14 cellular contexts compared by ENCODE assay signal in genomic region chr12:120762093-120762492, GRCh38. TPM values are rescaled to one million over a fixed set of nuclear protein-coding genes. Genes with fewer than 3 reads are reported as not detected.
DNase-seq lines count a peak whose midpoint lies in the region; ATAC-seq, FAIRE-seq and TF ChIP-seq lines count a peak whose summit lies in the region.
"Had no signal": no experiment of that assay in that cellular context is flagged by ENCODE, and none has a peak within 500 bp of the region (broad histone marks: within the 10 kb centered on the region; RNA-seq: fewer than 3 reads in every experiment).

No MANE protein-coding gene starts in this region.

- WGBS in mesodermal cell (ENCODE audit: insufficient coverage in 2 of 2), 2 experiments, result 93 to 100% methylated on average over 1 to 4 of the region's 6 CpGs

- H3K36me3 ChIP-seq in mesodermal cell (ENCODE audit: control insufficient read depth, insufficient read depth, low read length), result peaks cover 54% of the 10 kb centered on the region

- H3K27ac ChIP-seq in mesodermal cell (ENCODE audit: low read depth, low read length, severe bottlenecking), result peak overlapping the region; percentile 68
- H3K27ac ChIP-seq in substantia nigra (ENCODE audit: low read depth, low read length, poor library complexity, severe bottlenecking), result peak overlapping the region; percentile 11

- no peak for TF ChIP-seq CTCF in astrocyte of the spinal cord (IDR thresholded peaks at IDR 0.05; ENCODE audit: low read depth, low read length)
- TF ChIP-seq CTCF in fibroblast of mammary gland (conservative IDR thresholded peaks at IDR 0.05; ENCODE audit: control insufficient read depth, insufficient read depth, low read depth, low read length), result no peak
- TF ChIP-seq CTCF in GM20000 (IDR thresholded peaks at IDR 0.05; ENCODE audit: extremely low read depth, missing control alignments), result no peak

- H3K9me3 ChIP-seq in mesodermal cell (ENCODE audit: control insufficient read depth, low read length), result no peaks in the 10 kb centered on the region

- TF ChIP-seq POLR2A in GM12891 (IDR thresholded peaks at IDR 0.05; ENCODE audit: low read depth, low read length), result no peak

- H3K4me3 ChIP-seq in astrocyte of the spinal cord (ENCODE audit: low read depth, low read length), result no peak overlapping the region
- H3K4me3 ChIP-seq in fibroblast of mammary gland (ENCODE audit: control insufficient read depth, low read depth, low read length), result no peak overlapping the region
- no peak overlapping the region for H3K4me3 ChIP-seq in mesodermal cell (ENCODE audit: extremely low read depth, insufficient read depth, low read length, poor library complexity, severe bottlenecking)

- peak overlapping the region in 1 of 2 donors; percentile 92 for H3K27ac Mint-ChIP-seq in T-cell

- peak overlapping the region in 1 of 3 donors; percentile 16 for H3K4me3 Mint-ChIP-seq in T-cell
- H3K4me3 Mint-ChIP-seq: effector memory CD8-positive, alpha-beta T cell had no signal

- H3K9me3 Mint-ChIP-seq in T-cell, result no peaks in the 10 kb centered on the region
- H3K9me3 Mint-ChIP-seq: effector memory CD8-positive, alpha-beta T cell had no signal

- no peak for FAIRE-seq in GM12891 (lab: Jason Lieb, UNC)

- no peak for ATAC-seq in T-cell (replicated peaks in 1 of 4)
- ATAC-seq: effector memory CD8-positive, alpha-beta T cell; SK-N-SH treated with all-trans-retinoic acid at 6 μM for 48 hours had no signal

- no peaks in the 10 kb centered on the region for H3K27me3 Mint-ChIP-seq in T-cell
- H3K27me3 Mint-ChIP-seq: effector memory CD8-positive, alpha-beta T cell had no signal

- H3K4me1 Mint-ChIP-seq in T-cell, result peaks cover 18 to 27% (median 20%) of the 10 kb centered on the region in 3 donors

- CTCF ChIA-PET in T-cell (lab: Charles Lee), result no interaction called here

- in situ Hi-C loops in astrocyte of the spinal cord (cut with HindIII; ENCODE audit: low sequenced_read_pairs), result no loop called here

- peaks cover 19% of the 10 kb centered on the region for H3K4me1 ChIP-seq in mesodermal cell (ENCODE audit: control insufficient read depth, insufficient read depth, low read length, poor library complexity, severe bottlenecking)

- peaks cover 52% of the 10 kb centered on the region for H3K36me3 Mint-ChIP-seq in T-cell

- DNase-seq in astrocyte of the spinal cord (ENCODE audit: low read depth, low spot score) (peak; percentile 5), fibroblast of mammary gland (ENCODE audit: low read depth) (peak; percentile 27), substantia nigra (lab: John Stamatoyannopoulos, UW) (no peak), GM12891 (ENCODE audit: insufficient read length, low spot score) (no peak), GM20000 (ENCODE audit: low spot score) (no peak), T-cell (no peak), NCI-H69 (lab: John Stamatoyannopoulos, UW) (no peak)
- DNase-seq: activated CD4-positive, alpha-beta T cell treated with anti-CD3 and anti-CD28 coated beads for 4 hours; activated naive CD4-positive, alpha-beta T cell; DMS 273 treated with DMSO at 0.1 percent for 48 hours; effector memory CD8-positive, alpha-beta T cell; NCI-H82 had no signal

- POLR2A ChIA-PET in T-cell (lab: Charles Lee), result no interaction called here

TF ChIP-seq in GM12891, 5 proteins besides CTCF, POLR2A, EP300 and RAD21:
- TF ChIP-seq POLR2AphosphoS5 (IDR thresholded peaks at IDR 0.05; ENCODE audit: low read depth, low read length), result no peak
- TF ChIP-seq PAX5 (IDR thresholded peaks at IDR 0.05; ENCODE audit: insufficient read depth, low read length, severe bottlenecking), result no peak
- TF ChIP-seq POU2F2 (IDR thresholded peaks at IDR 0.05; ENCODE audit: low read depth, low read length), result no peak
- TF ChIP-seq TAF1 (IDR thresholded peaks at IDR 0.05; ENCODE audit: low read depth, low read length), result no peak
- no peak for TF ChIP-seq SPI1 (IDR thresholded peaks at IDR 0.05; ENCODE audit: low read depth, low read length)

RNA-seq across cellular contexts. Expression of gene ACADS, which starts 36.5 kb away (rescaled TPM):
- polyA plus RNA-seq in mesodermal cell (2013, experiment 1 of 2), result 9.3 TPM
- polyA plus RNA-seq in mesodermal cell (2013, experiment 2 of 2), result 7.4 TPM
- polyA plus RNA-seq in GM12891 (2012; ENCODE audit: low read depth, missing spikeins), result 16.9 TPM
- total RNA-seq in T-cell, result 10 to 100 TPM in 4 of 5 donors, 1 to 10 TPM in 1; 7.5 to 22.5 (median 20.4) TPM

RNA-seq across cellular contexts. Expression of gene UNC119B, which starts 51.8 kb away (rescaled TPM):
- 32.3 TPM for polyA plus RNA-seq in mesodermal cell (2013, experiment 1 of 2)
- polyA plus RNA-seq in mesodermal cell (2013, experiment 2 of 2), result 32.0 TPM
- 16.4 TPM for polyA plus RNA-seq in GM12891 (2012; ENCODE audit: low read depth, missing spikeins)
- 10 to 100 TPM; 14.3 to 26.1 (median 22.6) TPM for total RNA-seq in T-cell

Comparison
In these comparisons a context has a peak if more than half of its experiments do, and no peak if none do; other contexts are left out.
1. DNase-seq: peak in astrocyte of the spinal cord (single experiment) and fibroblast of mammary gland (single experiment); none in substantia nigra (0 of 49), GM12891 (single experiment), GM20000 (single experiment), T-cell (0 of 34) and NCI-H69 (single experiment).